In genomic region chr10:79347226-79347893, GRCh38 we compare ENCODE assay signal across 8 cellular contexts. TPM values are rescaled to one million over a fixed set of nuclear protein-coding genes. Genes with fewer than 3 reads are reported as not detected.
DNase-seq lines count a peak whose midpoint lies in the region; ATAC-seq and TF ChIP-seq lines count a peak whose summit lies in the region.

TSS of gene PPIF (plus strand) at chr10:79347469. CDS start at chr10:79347549, 80 bp downstream.

- H3K27me3 Mint-ChIP-seq in activated T-cell treated with anti-CD3 and anti-CD28 coated beads, Interleukin-2, amount 50 U/mL, for 4 hours (ENCODE audit: low read depth) = no peaks in the 10 kb centered on the region

- H3K4me2 ChIP-seq in PC-3 (ENCODE audit: low read length) = peak within 1 kb of the TSS; percentile 82

- peak within 1 kb of the TSS; percentile 69 for H3K4me3 ChIP-seq in PC-3 (ENCODE audit: low read length)
- H3K4me3 ChIP-seq in esophagus (ENCODE audit: low read depth in 1 of 2, low read length in 2 of 2) = peak within 1 kb of the TSS; percentile 85 to 94
- H3K4me3 ChIP-seq in muscle layer of colon (ENCODE audit: low read depth in 1 of 2, low read length in 2 of 2) = peak within 1 kb of the TSS; percentile 77 to 89

- DNase-seq in DMS53 (lab: John Stamatoyannopoulos, UW) (peak; percentile 98), HuH-7.5 (ENCODE audit: low spot score) (peak; percentile 63), PC-3 (peak; percentile 100)
- DNase-seq in activated T-cell treated with anti-CD3 and anti-CD28 coated beads, Interleukin-2, amount 50 U/mL, for 4 hours = peak; percentile 95
- DNase-seq in stimulated activated CD8-positive, alpha-beta memory T cell treated with anti-CD3 and anti-CD28 coated beads, Interleukin-7, amount 100 ng/mL, for 1 hour (ENCODE audit: low read depth in 2 of 2) = peak; percentile 86 to 87

- peaks cover 37% of the 10 kb centered on the region for H3K4me1 ChIP-seq in PC-3 (ENCODE audit: insufficient read depth, low read length)
- peaks cover 16 to 39% of the 10 kb centered on the region in 2 donors for H3K4me1 ChIP-seq in esophagus (ENCODE audit: control insufficient read depth in 2 of 2, insufficient read depth in 2 of 2, low read length in 1 of 2)
- peaks cover 21% of the 10 kb centered on the region for H3K4me1 ChIP-seq in muscle layer of colon (ENCODE audit: insufficient read depth, low read length)

- intact Hi-C loops in PC-3 (cut with micrococcal nuclease) = loop anchor here (1.0 to 2.0 kb wide), 6 partner anchors 14 to 155 kb away; no protein-coding TSS in a partner anchor

- H3K4me1 Mint-ChIP-seq in activated T-cell treated with anti-CD3 and anti-CD28 coated beads, Interleukin-2, amount 50 U/mL, for 4 hours (ENCODE audit: low read depth) = peaks cover 30% of the 10 kb centered on the region

- H3K9me3 Mint-ChIP-seq in activated T-cell treated with anti-CD3 and anti-CD28 coated beads, Interleukin-2, amount 50 U/mL, for 4 hours = no peaks in the 10 kb centered on the region

- peak within 1 kb of the TSS; percentile 60 for H2AFZ ChIP-seq in PC-3 (ENCODE audit: low read length)

- H3K9ac ChIP-seq in PC-3 (ENCODE audit: low read length) (peak within 1 kb of the TSS; percentile 87), muscle layer of colon (ENCODE audit: low read length) (peak within 1 kb of the TSS; percentile 75)

- peak; percentile 87 for ATAC-seq in GM21526 (IDR thresholded peaks at IDR 0.05; ENCODE audit: low FRiP score, unreplicated experiment)
- ATAC-seq in PC-3 = peak; percentile 90
- ATAC-seq in activated T-cell treated with anti-CD3 and anti-CD28 coated beads, Interleukin-2, amount 50 U/mL, for 4 hours = peak; percentile 88 to 93

- no peaks in the 10 kb centered on the region for H3F3A ChIP-seq in PC-3 (ENCODE audit: low read length, unreplicated experiment)

- no peaks in the 10 kb centered on the region for H3K9me3 ChIP-seq in PC-3 (ENCODE audit: low read length)
- no peaks in the 10 kb centered on the region for H3K9me3 ChIP-seq in esophagus (ENCODE audit: control insufficient read depth in 2 of 2, insufficient read depth in 1 of 2, low read depth in 1 of 2, low read length in 1 of 2)
- no peaks in the 10 kb centered on the region for H3K9me3 ChIP-seq in muscle layer of colon (ENCODE audit: low read length)

- H3K79me2 ChIP-seq in PC-3 (ENCODE audit: low read length) = peaks cover 49% of the 10 kb centered on the region

- CTCF ChIA-PET in PC-3 (lab: Charles Lee) = interaction anchor here (0.6 to 1.9 kb wide), 6 partner anchors 11 to 814 kb away, joined by 3 to 15 read pairs (median 3); no protein-coding TSS in a partner anchor

- no peaks in the 10 kb centered on the region for H3K27me3 ChIP-seq in PC-3 (ENCODE audit: low read length)
- H3K27me3 ChIP-seq in esophagus (ENCODE audit: control insufficient read depth in 1 of 2, insufficient read depth in 2 of 2, low read length in 2 of 2) = no peaks in the 10 kb centered on the region
- H3K27me3 ChIP-seq in muscle layer of colon (ENCODE audit: control insufficient read depth in 1 of 2, insufficient read depth in 2 of 2, low read length in 2 of 2) = no peaks in the 10 kb centered on the region

- POLR2A ChIA-PET in PC-3 (lab: Charles Lee; ENCODE audit: unreplicated experiment) = no interaction called here

- BruUV-seq in PC-3 (replicated peaks; lab: Mats Ljungman, UMichigan) = no TSS peak

- peak; percentile 100 for TF ChIP-seq CTCF in PC-3 (conservative IDR thresholded peaks at IDR 0.05; ENCODE audit: low read depth, low read length)

- H3K36me3 ChIP-seq in PC-3 (ENCODE audit: low read depth, low read length) (peaks cover 41% of the 10 kb centered on the region), esophagus (ENCODE audit: control insufficient read depth in 2 of 2, insufficient read depth in 2 of 2, low read length in 1 of 2) (peaks cover 6 to 33% of the 10 kb centered on the region in 2 donors), muscle layer of colon (ENCODE audit: insufficient read depth, low read length) (peaks cover 30% of the 10 kb centered on the region)

- H3K9me2 ChIP-seq in PC-3 (replicated peaks; ENCODE audit: low read length) = no peaks in the 10 kb centered on the region

- H3K27ac ChIP-seq in PC-3 (ENCODE audit: low read length) = peak within 1 kb of the TSS; percentile 69
- peak within 1 kb of the TSS; percentile 83 to 93 for H3K27ac ChIP-seq in esophagus (ENCODE audit: low read depth in 2 of 2, low read length in 1 of 2)
- peak within 1 kb of the TSS; percentile 89 for H3K27ac ChIP-seq in muscle layer of colon (ENCODE audit: low read depth, low read length)

- 0 to 1% methylated on average over 53 to 77 of the region's 77 CpGs for WGBS in esophagus, 2 donors

- peak within 1 kb of the TSS; percentile 88 for H3K4me3 Mint-ChIP-seq in activated T-cell treated with anti-CD3 and anti-CD28 coated beads, Interleukin-2, amount 50 U/mL, for 4 hours

- H3K36me3 Mint-ChIP-seq in activated T-cell treated with anti-CD3 and anti-CD28 coated beads, Interleukin-2, amount 50 U/mL, for 4 hours (ENCODE audit: insufficient read depth) = peaks cover 17% of the 10 kb centered on the region

- H4K20me1 ChIP-seq in PC-3 (ENCODE audit: low read length) = peaks cover 44% of the 10 kb centered on the region

RNA-seq across cellular contexts. Expression of gene PPIF, which starts in this region (rescaled TPM):
- total RNA-seq in PC-3 (2014; rRNA removed) = 381 and 472 TPM in 2 replicates
- 100 to 1,000 TPM; 199 to 232 (median 203) TPM for total RNA-seq in activated T-cell treated with anti-CD3 and anti-CD28 coated beads, Interleukin-2, amount 50 U/mL, for 4 hours
- 10 to 100 TPM; 38.4 to 57.4 TPM for polyA plus RNA-seq in esophagus

Comparison
In these comparisons a context has a peak if more than half of its experiments do, and no peak if none do; other contexts are left out.
1. Peak in every context shown above with its lines: DNase-seq, ATAC-seq, H3K4me3 ChIP-seq and H3K27ac ChIP-seq.